Comparison of ENCODE assay signal across 8 cellular contexts in the genomic region with DNA sequence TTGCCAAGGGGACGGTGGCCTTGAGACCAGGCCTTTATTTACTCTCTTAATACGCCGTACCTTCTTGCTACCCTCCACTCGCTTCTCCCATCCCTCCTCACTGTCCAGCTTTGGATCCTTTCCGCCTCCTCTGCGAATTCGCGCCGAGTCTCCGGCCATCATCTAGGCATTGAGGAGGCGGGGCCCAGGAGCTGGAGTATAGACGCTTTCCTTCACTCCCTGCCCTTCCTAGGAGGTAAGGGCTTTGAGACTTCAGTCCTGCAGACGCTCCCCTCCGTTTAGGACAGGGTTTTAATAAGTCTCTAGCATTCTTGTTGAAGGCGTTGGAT. TPM values are rescaled to one million over a fixed set of nuclear protein-coding genes. Genes with fewer than 3 reads are reported as not detected.
DNase-seq lines count a peak whose midpoint lies in the region; ATAC-seq and TF ChIP-seq lines count a peak whose summit lies in the region.

No MANE protein-coding gene starts in this region.

- no peaks in the 10 kb centered on the region for H3K27me3 Mint-ChIP-seq in Caco-2 (ENCODE audit: insufficient read depth, unreplicated experiment)

- no peak overlapping the region for H2BK12ac ChIP-seq in neuronal stem cell (ENCODE audit: low read length)

- H3K23ac ChIP-seq in neuronal stem cell (ENCODE audit: low read depth, low read length, poor library complexity): no peak overlapping the region

- H3K4me1 ChIP-seq in Caco-2: no peaks in the 10 kb centered on the region; the same call in 1 of the 2 replicates
- H3K4me1 ChIP-seq in neuronal stem cell (ENCODE audit: control insufficient read depth in 2 of 2, insufficient read depth in 1 of 2, low read depth in 1 of 2, low read length in 2 of 2): peaks cover 0 to 4% of the 10 kb centered on the region in 2 donors

- H4K8ac ChIP-seq in neuronal stem cell (ENCODE audit: low read depth, low read length): no peak overlapping the region

- TF ChIP-seq CTCF in Caco-2 (IDR thresholded peaks at IDR 0.05; ENCODE audit: insufficient read depth in 1 of 2, low read depth in 1 of 2, low read length in 1 of 2, severe bottlenecking in 1 of 2, unreplicated experiment in 1 of 2) (no peak), fibroblast of pulmonary artery (IDR thresholded peaks at IDR 0.05; ENCODE audit: low read length, missing control alignments) (no peak)

- peaks cover 9% of the 10 kb centered on the region; the same call in 1 of the 2 replicates for H3K36me3 ChIP-seq in Caco-2 (ENCODE audit: control insufficient read depth, insufficient read depth, low read length)
- peaks cover 6 to 46% of the 10 kb centered on the region in 2 donors for H3K36me3 ChIP-seq in neuronal stem cell (replicated peaks in 1 of 2; ENCODE audit: control insufficient read depth in 2 of 2, insufficient read depth in 2 of 2, low read length in 2 of 2)

- peak overlapping the region; percentile 80 for H3K27ac Mint-ChIP-seq in Caco-2 (ENCODE audit: unreplicated experiment)

- peaks cover 9% of the 10 kb centered on the region for H3K4me1 Mint-ChIP-seq in Caco-2 (ENCODE audit: low read depth, unreplicated experiment)

- peak overlapping the region; percentile 52 for H3K4me2 ChIP-seq in neuronal stem cell (ENCODE audit: insufficient read depth, low read length, poor library complexity, severe bottlenecking)

- H3K9me3 ChIP-seq in Caco-2 (no peaks in the 10 kb centered on the region), neuronal stem cell (replicated peaks in 1 of 2; ENCODE audit: control insufficient read depth in 2 of 2, insufficient read depth in 1 of 2, low read depth in 1 of 2, low read length in 2 of 2) (no peaks in the 10 kb centered on the region)

- WGBS in neuronal stem cell (ENCODE audit: extremely low coverage in 2 of 2, insufficient read length in 2 of 2, insufficient replicate concordance in 1 of 2), 2 donors: no CpG with 5 or more reads among the region's 15 CpGs

- H2BK120ac ChIP-seq in neuronal stem cell (ENCODE audit: low read depth, low read length): no peak overlapping the region

- H2BK5ac ChIP-seq in neuronal stem cell (ENCODE audit: low read length): peak overlapping the region; percentile 77

- H3K14ac ChIP-seq in neuronal stem cell (ENCODE audit: low read length): peak overlapping the region; percentile 67

- H3K27me3 ChIP-seq in Caco-2 (replicated peaks; ENCODE audit: control insufficient read depth, insufficient read depth, low read length) (no peaks in the 10 kb centered on the region), neuronal stem cell (ENCODE audit: control insufficient read depth in 3 of 3, insufficient read depth in 3 of 3, low read depth in 1 of 3, low read length in 3 of 3) (no peaks in the 10 kb centered on the region)

- H3K4ac ChIP-seq in neuronal stem cell (ENCODE audit: low read length): no peak overlapping the region

- ATAC-seq in GM19455 (IDR thresholded peaks at IDR 0.05; ENCODE audit: unreplicated experiment): peak; percentile 2

- POLR2A ChIA-PET in Caco-2 (lab: Charles Lee): interaction anchor here (0.6 to 1.0 kb wide), 3 partner anchors 27 to 80 kb away, joined by 3 to 5 read pairs (median 4); no protein-coding TSS in a partner anchor

- H3K36me3 Mint-ChIP-seq in Caco-2 (ENCODE audit: insufficient read depth, unreplicated experiment): peaks cover 53% of the 10 kb centered on the region

- H2AK5ac ChIP-seq in neuronal stem cell (ENCODE audit: low read depth, low read length): no peak overlapping the region

- BruUV-seq in Caco-2 (replicated peaks; lab: Mats Ljungman, UMichigan): TSS peak; percentile 43

- H3K9me3 Mint-ChIP-seq in Caco-2 (ENCODE audit: unreplicated experiment): no peaks in the 10 kb centered on the region

- peak overlapping the region; percentile 83 for H3K4me3 ChIP-seq in Caco-2 (ENCODE audit: low read depth, low read length)
- peak overlapping the region; percentile 72 for H3K4me3 ChIP-seq in fibroblast of pulmonary artery (replicated peaks; ENCODE audit: low read depth, low read length)
- peak overlapping the region; percentile 90 to 98 for H3K4me3 ChIP-seq in neuronal stem cell (ENCODE audit: low read length in 2 of 2)

- DNase-seq in Caco-2 (peak; percentile 74 to 75), HT-29 (ENCODE audit: low spot score) (peak; percentile 71), fibroblast of pulmonary artery (ENCODE audit: low read depth) (peak; percentile 23), neuronal stem cell (ENCODE audit: low spot score) (peak; percentile 35), NCI-H2081 (lab: John Stamatoyannopoulos, UW) (no peak), NCI-H345 treated with DMSO at 0.1 percent for 48 hours (lab: John Stamatoyannopoulos, UW; ENCODE audit: unreplicated experiment) (no peak)
- peak; percentile 26 to 44 for DNase-seq in activated CD4-positive, alpha-beta T cell treated with anti-CD3 and anti-CD28 coated beads, Interleukin-2, amount 50 U/mL, for 48 hours

- H3K18ac ChIP-seq in neuronal stem cell (ENCODE audit: low read length): peak overlapping the region; percentile 96

- CTCF ChIA-PET in Caco-2 (lab: Charles Lee): interaction anchor here (0.6 to 2.5 kb wide), 8 partner anchors 7 to 213 kb away, joined by 3 to 24 read pairs (median 4); no protein-coding TSS in a partner anchor

- H3K4me3 Mint-ChIP-seq in Caco-2 (ENCODE audit: unreplicated experiment): peak overlapping the region; percentile 87

- peak overlapping the region; percentile 96 for H2AFZ ChIP-seq in neuronal stem cell (ENCODE audit: low read length)

- no peaks in the 10 kb centered on the region for H3K79me1 ChIP-seq in neuronal stem cell (ENCODE audit: low read depth, low read length)

- peak overlapping the region; percentile 99 for H3K9ac ChIP-seq in neuronal stem cell (ENCODE audit: low read depth, low read length, poor library complexity)

- H3K27ac ChIP-seq in neuronal stem cell (replicated peaks; ENCODE audit: low read length): peak overlapping the region; percentile 94

- no peak overlapping the region for H4K91ac ChIP-seq in neuronal stem cell (ENCODE audit: low read depth, low read length, poor library complexity)

- no peak overlapping the region for H2BK15ac ChIP-seq in neuronal stem cell (ENCODE audit: low read length)

- intact Hi-C loops in Caco-2 (cut with micrococcal nuclease; ENCODE audit: unreplicated experiment): loop anchor here (1.0 kb wide), 6 partner anchors 51 to 208 kb away; a partner anchor contains a TSS

RNA-seq across cellular contexts. Expression of a gene that starts 0.5 kb away (rescaled TPM):
- total RNA-seq in Caco-2 (2022): 228 and 240 TPM in 2 replicates
- 49.2 and 55.5 TPM in 2 replicates for total RNA-seq in HT-29 (2014; rRNA removed; shearing (Covaris generic))
- 51.9 TPM for polyA plus RNA-seq in neuronal stem cell (2013, experiment 1 of 2)
- 53.6 TPM for polyA plus RNA-seq in neuronal stem cell (2013, experiment 2 of 2)

RNA-seq across cellular contexts. Expression of a gene that starts 50.9 kb away (rescaled TPM):
- 35.1 and 39.7 TPM in 2 replicates for total RNA-seq in Caco-2 (2022)
- total RNA-seq in HT-29 (2014; rRNA removed; shearing (Covaris generic)): 2.3 and 2.7 TPM in 2 replicates
- 30.6 TPM for polyA plus RNA-seq in neuronal stem cell (2013, experiment 1 of 2)
- 30.6 TPM for polyA plus RNA-seq in neuronal stem cell (2013, experiment 2 of 2)

Comparison
In these comparisons a context has a peak if more than half of its experiments do, and no peak if none do; other contexts are left out.
1. DNase-seq: peak in Caco-2 (2 of 2), HT-29 (single experiment), activated CD4-positive, alpha-beta T cell treated with anti-CD3 and anti-CD28 coated beads, Interleukin-2, amount 50 U/mL, for 48 hours (2 of 2), fibroblast of pulmonary artery (single experiment) and neuronal stem cell (single experiment); none in NCI-H2081 (0 of 2) and NCI-H345 treated with DMSO at 0.1 percent for 48 hours (single experiment).
2. Peak in every context shown above with its lines, with median percentiles within 50 percentile points of each other: H3K4me3 ChIP-seq.